Comparison of ENCODE assay signal across 11 cellular contexts in the genomic region with DNA sequence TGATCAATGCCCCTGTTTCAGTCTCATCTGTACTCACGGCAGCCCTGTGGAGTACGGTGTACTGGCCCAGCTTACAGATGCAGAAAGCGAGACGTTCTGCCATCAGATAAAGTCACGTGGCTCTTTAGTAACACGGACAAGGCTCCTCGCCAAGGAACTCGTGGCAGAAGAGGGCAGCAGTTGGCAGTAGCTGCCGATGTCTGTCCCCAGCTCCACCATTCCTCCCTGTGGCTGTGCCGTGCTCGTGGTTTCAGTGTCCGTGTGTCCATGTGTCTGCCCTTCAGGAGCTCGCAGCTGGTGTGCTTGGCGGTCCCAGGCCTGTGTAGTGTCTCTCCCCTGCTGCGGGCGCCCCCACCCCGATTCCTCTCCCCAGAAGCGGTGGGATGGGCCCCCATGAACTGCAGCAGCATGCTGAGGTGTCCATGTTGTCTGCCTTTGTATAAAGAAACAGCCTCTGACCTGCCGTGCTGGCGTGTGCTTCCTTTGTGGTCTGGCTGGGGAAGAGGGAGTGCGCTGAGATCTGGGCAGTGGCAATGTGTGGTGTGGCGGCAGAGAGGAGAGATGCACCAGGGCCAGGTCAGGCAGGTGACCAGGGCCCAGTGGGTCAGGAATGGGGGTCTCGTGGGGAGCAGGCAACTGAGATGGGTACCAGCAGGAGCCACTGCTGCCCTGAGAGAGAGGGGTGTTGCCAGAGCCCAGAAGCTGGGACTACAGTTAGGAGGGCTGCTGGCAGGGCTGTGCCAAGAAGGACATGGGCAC. TPM values are rescaled to one million over a fixed set of nuclear protein-coding genes. Genes with fewer than 3 reads are reported as not detected.
DNase-seq lines count a peak whose midpoint lies in the region; ATAC-seq, FAIRE-seq and TF ChIP-seq lines count a peak whose summit lies in the region.
"Had no signal": no experiment of that assay in that cellular context is flagged by ENCODE, and none has a peak within 500 bp of the region (broad histone marks: within the 10 kb centered on the region; RNA-seq: fewer than 3 reads in every experiment).

No MANE protein-coding gene starts in this region.

- H3K4me3 ChIP-seq in HEK293 (ENCODE audit: low read depth, low read length) (no peak overlapping the region), kidney (ENCODE audit: low read length in 2 of 2) (no peak overlapping the region), stomach (no peak overlapping the region), mucosa of descending colon (no peak overlapping the region)
- H3K4me3 ChIP-seq: colonic mucosa had no signal

- ATAC-seq in HG03280 (IDR thresholded peaks at IDR 0.05; ENCODE audit: unreplicated experiment) (no peak), mucosa of descending colon (no peak)
- ATAC-seq in activated CD8-positive, alpha-beta T cell treated with anti-CD3 and anti-CD28 coated beads for 36 hours: no peak
- ATAC-seq: foreskin keratinocyte had no signal

- no peaks in the 10 kb centered on the region for H3K27me3 ChIP-seq in stomach
- H3K27me3 ChIP-seq: colonic mucosa, foreskin keratinocyte had no signal

- no peak overlapping the region for H3K27ac Mint-ChIP-seq in activated CD8-positive, alpha-beta T cell treated with anti-CD3 and anti-CD28 coated beads for 36 hours

- H3K4me1 Mint-ChIP-seq in activated CD8-positive, alpha-beta T cell treated with anti-CD3 and anti-CD28 coated beads for 36 hours (ENCODE audit: low read depth): peaks cover 7% of the 10 kb centered on the region

- H3K27me3 Mint-ChIP-seq in activated CD8-positive, alpha-beta T cell treated with anti-CD3 and anti-CD28 coated beads for 36 hours: no peaks in the 10 kb centered on the region

- H3K36me3 Mint-ChIP-seq in activated CD8-positive, alpha-beta T cell treated with anti-CD3 and anti-CD28 coated beads for 36 hours (ENCODE audit: low read depth): peaks cover 30% of the 10 kb centered on the region

- no peak for FAIRE-seq in kidney (lab: Jason Lieb, UNC)

- POLR2A ChIA-PET in HEK293 (lab: Yijun Ruan, JAX): no interaction called here
- POLR2A ChIA-PET in activated CD8-positive, alpha-beta T cell treated with anti-CD3 and anti-CD28 coated beads for 36 hours (lab: Charles Lee): interaction anchor here (0.8 to 1.6 kb wide), 3 partner anchors 10 to 27 kb away, joined by 3 to 4 read pairs (median 3); partner anchors contain the start of genes POR and RHBDD2

- no peak overlapping the region for H3K27ac ChIP-seq in HEK293 (ENCODE audit: extremely low read depth, low read depth, low read length)
- peak overlapping the region; percentile 44 for H3K27ac ChIP-seq in angular gyrus (ENCODE audit: low read depth, low read length)
- H3K27ac ChIP-seq in kidney (ENCODE audit: low read depth in 2 of 2, low read length in 2 of 2): no peak overlapping the region
- no peak overlapping the region for H3K27ac ChIP-seq in stomach
- H3K27ac ChIP-seq: colonic mucosa, foreskin keratinocyte had no signal

- DNase-seq in kidney: peak; percentile 61
- peak; percentile 52 for DNase-seq in stomach
- no peak for DNase-seq in mucosa of descending colon
- DNase-seq in activated CD8-positive, alpha-beta T cell treated with anti-CD3 and anti-CD28 coated beads for 36 hours: no peak
- DNase-seq: colonic mucosa, foreskin keratinocyte, IMR-90, NCI-H1930 had no signal

- TF ChIP-seq CTCF in HEK293 (tag by site-specific recombination; IDR thresholded peaks at IDR 0.05) (no peak), kidney (IDR thresholded peaks at IDR 0.05; ENCODE audit: borderline replicate concordance, extremely low read depth, insufficient read depth) (no peak), stomach (IDR thresholded peaks at IDR 0.05) (no peak), mucosa of descending colon (IDR thresholded peaks at IDR 0.05) (no peak)
- TF ChIP-seq CTCF in activated CD8-positive, alpha-beta T cell treated with anti-CD3 and anti-CD28 coated beads for 36 hours (IDR thresholded peaks at IDR 0.05): no peak

- no peaks in the 10 kb centered on the region for H3K4me1 ChIP-seq in HEK293 (ENCODE audit: control insufficient read depth, insufficient read depth, low read length)
- peaks cover 0 to 3% of the 10 kb centered on the region in 2 donors for H3K4me1 ChIP-seq in kidney (ENCODE audit: control insufficient read depth in 1 of 2, insufficient read depth in 1 of 2, low read depth in 1 of 2, low read length in 2 of 2)
- peaks cover 0 to 31% (median 17%) of the 10 kb centered on the region in 4 donors for H3K4me1 ChIP-seq in stomach
- peaks cover 11% of the 10 kb centered on the region for H3K4me1 ChIP-seq in mucosa of descending colon (ENCODE audit: low read depth)
- H3K4me1 ChIP-seq: colonic mucosa, foreskin keratinocyte had no signal

- no peaks in the 10 kb centered on the region for H3K9me3 Mint-ChIP-seq in activated CD8-positive, alpha-beta T cell treated with anti-CD3 and anti-CD28 coated beads for 36 hours

- no peaks in the 10 kb centered on the region for H3K9me3 ChIP-seq in HEK293 (ENCODE audit: control insufficient read depth, insufficient read depth, low read depth, low read length)
- H3K9me3 ChIP-seq in kidney (ENCODE audit: control insufficient read depth in 1 of 2, low read length in 2 of 2): no peaks in the 10 kb centered on the region
- H3K9me3 ChIP-seq in stomach: no peaks in the 10 kb centered on the region
- no peaks in the 10 kb centered on the region for H3K9me3 ChIP-seq in mucosa of descending colon
- H3K9me3 ChIP-seq: colonic mucosa had no signal

- H3K36me3 ChIP-seq in HEK293 (ENCODE audit: control insufficient read depth in 2 of 2, insufficient read depth in 1 of 2, low read length in 2 of 2) (peaks cover 21 to 50% of the 10 kb centered on the region in 2 experiments), kidney (ENCODE audit: control insufficient read depth in 1 of 2, insufficient read depth in 2 of 2, low read length in 2 of 2) (peaks cover 15 to 19% of the 10 kb centered on the region in 2 donors), stomach (peaks cover 28 to 62% (median 54%) of the 10 kb centered on the region in 4 donors), mucosa of descending colon (ENCODE audit: low read depth) (peaks cover 4% of the 10 kb centered on the region)
- H3K36me3 ChIP-seq: colonic mucosa had no signal

- TF ChIP-seq POLR2A in stomach (IDR thresholded peaks at IDR 0.05): no peak

- TF ChIP-seq EP300 in stomach (IDR thresholded peaks at IDR 0.05): no peak

- no peak overlapping the region for H3K4me3 Mint-ChIP-seq in activated CD8-positive, alpha-beta T cell treated with anti-CD3 and anti-CD28 coated beads for 36 hours

- WGBS in stomach, 5 donors: 60 to 76% (median 68%) methylated on average over 14 to 23 of the region's 23 CpGs

- intact Hi-C loops in kidney (cut with DNase I): no loop called here
- intact Hi-C loops in stomach (cut with DNase I; ENCODE audit: low total_unique reads): no loop called here
- intact Hi-C loops in mucosa of descending colon (cut with DNase I, micrococcal nuclease): no loop called here
- intact Hi-C loops in activated CD8-positive, alpha-beta T cell treated with anti-CD3 and anti-CD28 coated beads for 36 hours (cut with micrococcal nuclease): no loop called here

- H3K9ac ChIP-seq in kidney (ENCODE audit: low read length in 2 of 2): no peak overlapping the region

- CTCF ChIA-PET in HEK293 (lab: Yijun Ruan, JAX): no interaction called here
- CTCF ChIA-PET in activated CD8-positive, alpha-beta T cell treated with anti-CD3 and anti-CD28 coated beads for 36 hours (lab: Charles Lee): no interaction called here

TF ChIP-seq in HEK293, 187 proteins besides CTCF, POLR2A, EP300 and RAD21:
- TF ChIP-seq EGR2 (tag by site-specific recombination; IDR thresholded peaks at IDR 0.05; ENCODE audit: low read depth) (no peak), ZNF23 (tag by site-specific recombination; IDR thresholded peaks at IDR 0.05; ENCODE audit: borderline replicate concordance) (no peak), ZNF2 (tag by site-specific recombination; IDR thresholded peaks at IDR 0.05) (no peak), ZNF391 (tag by site-specific recombination; IDR thresholded peaks at IDR 0.05; ENCODE audit: borderline replicate concordance, low read depth) (no peak), ZNF785 (tag by site-specific recombination; IDR thresholded peaks at IDR 0.05) (no peak), OVOL3 (tag by site-specific recombination; IDR thresholded peaks at IDR 0.05) (no peak), WT1 (tag by site-specific recombination; IDR thresholded peaks at IDR 0.05) (no peak), SP2 (tag by site-specific recombination; IDR thresholded peaks at IDR 0.05) (no peak), HIC1 (tag by site-specific recombination; IDR thresholded peaks at IDR 0.05) (0 out of 2 replicates have a peak, but pooled peaks have one; percentile 2)

RNA-seq across cellular contexts. Expression of gene RHBDD2, which starts 9.8 kb away (rescaled TPM):
- total RNA-seq in kidney (89.5 TPM), stomach (10 to 100 TPM; 15.8 to 95.9 (median 25.0) TPM), mucosa of descending colon (10 to 100 TPM; 43.9 to 50.5 (median 47.3) TPM)
- polyA plus RNA-seq in kidney (ENCODE audit: insufficient read depth, low read depth, low replicate concordance) (185 TPM), stomach (10 to 100 TPM; 43.9 to 50.4 (median 47.0) TPM)
- 10 to 100 TPM; 21.7 to 23.1 TPM for total RNA-seq in activated CD8-positive, alpha-beta T cell treated with anti-CD3 and anti-CD28 coated beads for 36 hours

RNA-seq across cellular contexts. Expression of gene POR, which starts 26.3 kb away (rescaled TPM):
- total RNA-seq in kidney: 130 TPM
- polyA plus RNA-seq in kidney (ENCODE audit: insufficient read depth, low read depth, low replicate concordance): 122 TPM
- total RNA-seq in stomach: 100 to 1,000 TPM in 1 of 5 donors, 10 to 100 TPM in 4; 36.2 to 304 (median 78.0) TPM
- polyA plus RNA-seq in stomach: 10 to 100 TPM; 30.4 to 88.6 (median 42.0) TPM
- 100 to 1,000 TPM in 2 of 3 donors, 10 to 100 TPM in 1; 76.4 to 122 (median 118) TPM for total RNA-seq in mucosa of descending colon
- total RNA-seq in activated CD8-positive, alpha-beta T cell treated with anti-CD3 and anti-CD28 coated beads for 36 hours: 10 to 100 TPM; 22.8 to 25.2 TPM

Comparison
In these comparisons a context has a peak if more than half of its experiments do, and no peak if none do; other contexts are left out.
1. DNase-seq: peak in kidney (single experiment) and stomach (single experiment); none in mucosa of descending colon (0 of 3) and activated CD8-positive, alpha-beta T cell treated with anti-CD3 and anti-CD28 coated beads for 36 hours (single experiment).